Comparison of ENCODE assay signal across 8 cellular contexts in the genomic region with DNA sequence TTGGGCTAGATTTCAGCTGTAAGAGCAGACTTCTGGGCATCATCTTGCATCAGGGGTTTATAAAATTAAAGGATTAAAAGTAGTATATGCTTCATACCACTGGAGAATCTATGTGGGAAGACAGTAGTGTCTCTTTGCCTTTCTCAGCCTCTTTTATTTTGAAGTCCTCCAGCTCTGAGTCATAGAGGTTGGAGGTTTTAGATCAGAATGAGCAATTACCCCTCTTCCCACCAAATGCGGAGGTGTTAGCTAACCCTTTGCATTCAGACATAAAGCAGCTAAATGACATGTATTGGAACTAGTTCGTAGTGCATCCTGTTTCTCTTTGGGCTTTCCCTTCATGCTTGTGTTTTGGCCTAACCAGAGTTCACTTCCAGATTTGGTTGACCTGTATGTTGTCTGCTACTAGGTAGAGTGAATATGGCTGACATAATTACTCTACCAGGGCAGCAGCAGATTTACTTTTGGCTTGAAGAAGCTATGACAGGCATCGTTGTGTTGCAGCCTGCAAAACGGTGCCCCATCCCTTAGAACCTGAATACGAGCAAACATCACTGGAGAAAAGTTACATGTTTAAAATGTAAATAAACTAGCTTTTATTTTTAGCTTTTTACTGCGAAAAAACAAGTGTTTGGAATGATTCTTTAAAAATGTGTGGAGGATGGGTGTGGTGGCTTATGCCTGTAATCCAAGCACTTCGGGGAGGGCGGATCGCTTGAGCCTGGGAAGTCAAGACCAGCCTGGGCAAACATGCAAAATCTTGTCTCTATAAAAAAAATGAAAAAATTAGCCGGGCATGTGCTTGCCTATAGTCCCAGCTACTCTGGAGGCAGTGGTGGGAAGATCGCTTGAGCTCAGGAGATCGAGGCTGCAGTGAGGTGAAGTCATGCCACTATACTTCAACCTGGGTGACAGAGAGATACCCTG.
DNase-seq lines count a peak whose midpoint lies in the region; ATAC-seq, FAIRE-seq and TF ChIP-seq lines count a peak whose summit lies in the region.

No MANE protein-coding gene starts in this region.

- H3K9ac ChIP-seq in PC-3 (ENCODE audit: low read length): no peak overlapping the region

- CTCF ChIA-PET in PC-3 (lab: Charles Lee): no interaction called here

- POLR2A ChIA-PET in PC-3 (lab: Charles Lee; ENCODE audit: unreplicated experiment): no interaction called here

- DNase-seq in GM10266 (ENCODE audit: extremely low spot score) (peak; percentile 40), foreskin keratinocyte (peak; percentile 84 to 86), KG1 (lab: John Stamatoyannopoulos, UW) (no peak), pons (ENCODE audit: low spot score) (no peak), frontal cortex (ENCODE audit: low spot score in 2 of 2) (no peak), PC-3 (no peak)

- H3K4me1 ChIP-seq in foreskin keratinocyte: peaks cover 17% of the 10 kb centered on the region
- H3K4me1 ChIP-seq in PC-3 (ENCODE audit: insufficient read depth, low read length): no peaks in the 10 kb centered on the region

- H3K79me2 ChIP-seq in PC-3 (ENCODE audit: low read length): no peaks in the 10 kb centered on the region

- H3K9me2 ChIP-seq in PC-3 (replicated peaks; ENCODE audit: low read length): no peaks in the 10 kb centered on the region

- H3K27ac ChIP-seq in foreskin keratinocyte (peak overlapping the region; percentile 76), PC-3 (ENCODE audit: low read length) (no peak overlapping the region)

- no peaks in the 10 kb centered on the region for H3F3A ChIP-seq in PC-3 (ENCODE audit: low read length, unreplicated experiment)

- TF ChIP-seq CTCF in GM10266 (IDR thresholded peaks at IDR 0.05; ENCODE audit: control insufficient read depth, insufficient read depth, low read depth, missing control alignments) (no peak), foreskin keratinocyte (conservative IDR thresholded peaks at IDR 0.05) (no peak), PC-3 (conservative IDR thresholded peaks at IDR 0.05; ENCODE audit: low read depth, low read length) (no peak)

- H3K27me3 ChIP-seq in foreskin keratinocyte: no peaks in the 10 kb centered on the region
- H3K27me3 ChIP-seq in PC-3 (ENCODE audit: low read length): no peaks in the 10 kb centered on the region

- no peaks in the 10 kb centered on the region for H3K9me3 ChIP-seq in PC-3 (ENCODE audit: low read length)

- ATAC-seq in GM21423 (IDR thresholded peaks at IDR 0.05; ENCODE audit: unreplicated experiment) (peak; percentile 47), HG03575 (IDR thresholded peaks at IDR 0.05; ENCODE audit: extremely low read depth, insufficient number of reproducible peaks, low FRiP score, unreplicated experiment) (peak; percentile 60), foreskin keratinocyte (peak; percentile 93), PC-3 (no peak)

- H2AFZ ChIP-seq in PC-3 (ENCODE audit: low read length): no peak overlapping the region

- no peak overlapping the region for H3K4me3 ChIP-seq in PC-3 (ENCODE audit: low read length)

- BruUV-seq in PC-3 (replicated peaks; lab: Mats Ljungman, UMichigan): no TSS peak

- H3K4me2 ChIP-seq in PC-3 (ENCODE audit: low read length): no peak overlapping the region

- no peaks in the 10 kb centered on the region for H4K20me1 ChIP-seq in PC-3 (ENCODE audit: low read length)

- intact Hi-C loops in PC-3 (cut with micrococcal nuclease): no loop called here

- no peaks in the 10 kb centered on the region for H3K36me3 ChIP-seq in PC-3 (ENCODE audit: low read depth, low read length)

- no peak for FAIRE-seq in frontal cortex (lab: Jason Lieb, UNC)

Comparison
In these comparisons a context has a peak if more than half of its experiments do, and no peak if none do; other contexts are left out.
1. DNase-seq: peak in GM10266 (single experiment) and foreskin keratinocyte (2 of 2); none in KG1 (single experiment), pons (single experiment), frontal cortex (0 of 2) and PC-3 (single experiment).